ENCODE assay signal across 28 cellular contexts in the genomic region with DNA sequence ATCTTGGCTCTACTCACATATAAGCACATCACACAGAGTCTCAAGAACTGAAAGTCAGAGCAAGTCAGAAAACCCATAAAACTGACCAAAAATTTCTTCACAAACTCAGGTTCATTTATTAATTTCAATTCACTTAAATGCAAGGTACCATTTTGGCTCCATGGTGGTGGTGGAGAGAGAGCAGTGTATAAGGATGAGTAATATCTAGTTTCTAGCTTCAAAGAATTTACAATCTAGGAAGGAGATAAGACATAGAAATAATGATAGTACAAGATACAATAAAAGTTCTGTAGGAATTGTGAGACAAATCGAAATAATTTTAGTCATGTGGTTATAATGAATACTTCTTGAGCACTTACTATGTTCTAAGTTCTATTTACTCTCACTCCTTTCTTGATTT.
"Had no signal": no experiment of that assay in that cellular context is flagged by ENCODE, and none has a peak within 500 bp of the region (broad histone marks: within the 10 kb centered on the region; RNA-seq: fewer than 3 reads in every experiment).

No MANE protein-coding gene starts in this region.

- H3K36me3 Mint-ChIP-seq: stimulated activated effector memory CD8-positive, alpha-beta T cell treated with anti-CD3 and anti-CD28 coated beads, Interleukin-12 subunit alpha, Interleukin-12 subunit beta, amount 100 ng/mL, for 72 hours; stimulated activated memory B cell treated with anti-CD40 and anti-IgM and Interleukin-4, amounts not matched to agents 10 μg/mL and 1 μg/mL and 100 μg/mL, for 72 hours; stimulated activated naive B cell treated with anti-CD40 and anti-IgM and Interleukin-4, amounts not matched to agents 10 μg/mL and 1 μg/mL and 100 μg/mL, for 72 hours; type B pancreatic cell had no signal

- ATAC-seq: stimulated activated effector memory CD8-positive, alpha-beta T cell treated with anti-CD3 and anti-CD28 coated beads, Interleukin-12 subunit alpha, Interleukin-12 subunit beta, amount 100 ng/mL, for 72 hours; stimulated activated memory B cell treated with anti-CD40 and anti-IgM and Interleukin-4, amounts not matched to agents 10 μg/mL and 1 μg/mL and 100 μg/mL, for 72 hours; stimulated activated naive B cell treated with anti-CD40 and anti-IgM and Interleukin-4, amounts not matched to agents 10 μg/mL and 1 μg/mL and 100 μg/mL, for 72 hours; stimulated activated naive CD8-positive, alpha-beta T cell treated with anti-CD3 and anti-CD28 coated beads, Interleukin-15, amount 100 ng/mL, for 72 hours; stimulated activated naive CD8-positive, alpha-beta T cell treated with anti-CD3 and anti-CD28 coated beads, Interleukin-15, Interleukin-2, amounts not matched to agents 100 U/mL and 50 U/mL, for 24 hours; upper lobe of right lung had no signal

- H3K27ac ChIP-seq: stomach, suprapubic skin, testis, thoracic aorta, thyroid gland, tibial artery, tibial nerve, transverse colon, upper lobe of left lung, upper lobe of right lung, uterus, vagina had no signal

- H3K4me1 ChIP-seq: stomach, suprapubic skin, testis, thyroid gland, tibial artery, tibial nerve, transverse colon, upper lobe of left lung, upper lobe of right lung, uterus, vagina had no signal

- H3K4me3 Mint-ChIP-seq: stimulated activated effector memory CD8-positive, alpha-beta T cell treated with anti-CD3 and anti-CD28 coated beads, Interleukin-12 subunit alpha, Interleukin-12 subunit beta, amount 100 ng/mL, for 72 hours; stimulated activated memory B cell treated with anti-CD40 and anti-IgM and Interleukin-4, amounts not matched to agents 10 μg/mL and 1 μg/mL and 100 μg/mL, for 72 hours; stimulated activated naive B cell treated with anti-CD40 and anti-IgM and Interleukin-4, amounts not matched to agents 10 μg/mL and 1 μg/mL and 100 μg/mL, for 72 hours; stimulated activated naive CD8-positive, alpha-beta T cell treated with anti-CD3 and anti-CD28 coated beads, Interleukin-15, amount 100 ng/mL, for 72 hours; stimulated activated naive CD8-positive, alpha-beta T cell treated with anti-CD3 and anti-CD28 coated beads, Interleukin-15, Interleukin-2, amounts not matched to agents 100 ng/mL and 50 ng/mL, for 24 hours; type B pancreatic cell had no signal

- H3K4me1 Mint-ChIP-seq: stimulated activated effector memory CD8-positive, alpha-beta T cell treated with anti-CD3 and anti-CD28 coated beads, Interleukin-12 subunit alpha, Interleukin-12 subunit beta, amount 100 ng/mL, for 72 hours; stimulated activated memory B cell treated with anti-CD40 and anti-IgM and Interleukin-4, amounts not matched to agents 10 μg/mL and 1 μg/mL and 100 μg/mL, for 72 hours; stimulated activated naive B cell treated with anti-CD40 and anti-IgM and Interleukin-4, amounts not matched to agents 10 μg/mL and 1 μg/mL and 100 μg/mL, for 72 hours; stimulated activated naive CD8-positive, alpha-beta T cell treated with anti-CD3 and anti-CD28 coated beads, Interleukin-15, amount 100 ng/mL, for 72 hours had no signal

- H3K27me3 Mint-ChIP-seq: stimulated activated memory B cell treated with anti-CD40 and anti-IgM and Interleukin-4, amounts not matched to agents 10 μg/mL and 1 μg/mL and 100 μg/mL, for 72 hours; stimulated activated naive B cell treated with anti-CD40 and anti-IgM and Interleukin-4, amounts not matched to agents 10 μg/mL and 1 μg/mL and 100 μg/mL, for 72 hours; stimulated activated naive CD8-positive, alpha-beta T cell treated with anti-CD3 and anti-CD28 coated beads, Interleukin-15, amount 100 ng/mL, for 72 hours; stimulated activated naive CD8-positive, alpha-beta T cell treated with anti-CD3 and anti-CD28 coated beads, Interleukin-15, Interleukin-2, amounts not matched to agents 100 ng/mL and 50 ng/mL, for 24 hours; type B pancreatic cell had no signal

- H3K9me3 Mint-ChIP-seq: stimulated activated effector memory CD8-positive, alpha-beta T cell treated with anti-CD3 and anti-CD28 coated beads, Interleukin-12 subunit alpha, Interleukin-12 subunit beta, amount 100 ng/mL, for 72 hours; stimulated activated memory B cell treated with anti-CD40 and anti-IgM and Interleukin-4, amounts not matched to agents 10 μg/mL and 1 μg/mL and 100 μg/mL, for 72 hours; stimulated activated naive B cell treated with anti-CD40 and anti-IgM and Interleukin-4, amounts not matched to agents 10 μg/mL and 1 μg/mL and 100 μg/mL, for 72 hours; stimulated activated naive CD8-positive, alpha-beta T cell treated with anti-CD3 and anti-CD28 coated beads, Interleukin-15, amount 100 ng/mL, for 72 hours; stimulated activated naive CD8-positive, alpha-beta T cell treated with anti-CD3 and anti-CD28 coated beads, Interleukin-15, Interleukin-2, amounts not matched to agents 100 ng/mL and 50 ng/mL, for 24 hours; type B pancreatic cell had no signal

- DNase-seq: stimulated activated CD4-positive, alpha-beta T cell treated with anti-CD3 and anti-CD28 coated beads, Interleukin-2, amount 100 ng/mL, for 48 hours; stimulated activated CD4-positive, alpha-beta T cell treated with anti-CD3 and anti-CD28 coated beads, Interleukin-4, amount 100 ng/mL, for 1 hour; stimulated activated CD4-positive, alpha-beta T cell treated with anti-CD3 and anti-CD28 coated beads, Interleukin-4, amount 100 ng/mL, for 24 hours; stimulated activated CD4-positive, alpha-beta T cell treated with anti-CD3 and anti-CD28 coated beads, Interleukin-4, amount 100 ng/mL, for 4 hours; stimulated activated CD8-positive, alpha-beta memory T cell treated with anti-CD3 and anti-CD28 coated beads, Interleukin-4, amount 100 ng/mL, for 48 hours; stimulated activated naive B cell treated with anti-CD40 and anti-IgM and Interleukin-4, amounts not matched to agents 10 μg/mL and 1 μg/mL and 100 μg/mL, for 72 hours; stimulated activated naive CD4-positive, alpha-beta T cell; stimulated activated naive CD4-positive, alpha-beta T cell treated with Interleukin-2 at 50 U/mL for 16 hours; stimulated activated naive CD8-positive, alpha-beta T cell treated with anti-CD3 and anti-CD28 coated beads, Interleukin-15, amount 100 ng/mL, for 72 hours; stimulated activated naive CD8-positive, alpha-beta T cell treated with anti-CD3 and anti-CD28 coated beads, Interleukin-15, Interleukin-2, amounts not matched to agents 100 U/mL and 50 U/mL, for 24 hours; stomach; substantia nigra; testis; thyroid gland; tibial artery; transverse colon; trophoblast cell; upper lobe of left lung; upper lobe of right lung; uterus had no signal

- H3K27ac Mint-ChIP-seq: stimulated activated effector memory CD8-positive, alpha-beta T cell treated with anti-CD3 and anti-CD28 coated beads, Interleukin-12 subunit alpha, Interleukin-12 subunit beta, amount 100 ng/mL, for 72 hours; stimulated activated memory B cell treated with anti-CD40 and anti-IgM and Interleukin-4, amounts not matched to agents 10 μg/mL and 1 μg/mL and 100 μg/mL, for 72 hours; stimulated activated naive B cell treated with anti-CD40 and anti-IgM and Interleukin-4, amounts not matched to agents 10 μg/mL and 1 μg/mL and 100 μg/mL, for 72 hours; stimulated activated naive CD8-positive, alpha-beta T cell treated with anti-CD3 and anti-CD28 coated beads, Interleukin-15, amount 100 ng/mL, for 72 hours; stimulated activated naive CD8-positive, alpha-beta T cell treated with anti-CD3 and anti-CD28 coated beads, Interleukin-15, Interleukin-2, amounts not matched to agents 100 ng/mL and 50 ng/mL, for 24 hours; type B pancreatic cell had no signal

- H3K36me3 ChIP-seq: stomach, suprapubic skin, thoracic aorta, thyroid gland, tibial artery, tibial nerve, transverse colon, upper lobe of left lung, upper lobe of right lung, uterus, vagina had no signal

- H3K4me3 ChIP-seq: stomach, suprapubic skin, testis, thoracic aorta, thyroid gland, tibial artery, tibial nerve, transverse colon, upper lobe of left lung, upper lobe of right lung, uterus, vagina had no signal

- H3K9me3 ChIP-seq: stomach, suprapubic skin, testis, thoracic aorta, thyroid gland, tibial artery, tibial nerve, transverse colon, upper lobe of left lung, upper lobe of right lung, uterus, vagina had no signal
